In genomic region chr7:121366852-121367431, GRCh38 we compare ENCODE assay signal across 8 cellular contexts. TPM values are rescaled to one million over a fixed set of nuclear protein-coding genes. Genes with fewer than 3 reads are reported as not detected.
A peak's percentile ranks its signal among the peaks of the same experiment; 100 is the strongest.
DNase-seq lines count a peak whose midpoint lies in the region; ATAC-seq, FAIRE-seq and TF ChIP-seq lines count a peak whose summit lies in the region.

No MANE protein-coding gene starts in this region.

- no peak overlapping the region for H2BK15ac ChIP-seq in mesendoderm (replicated peaks; ENCODE audit: low read depth)

- peak; percentile 69 for FAIRE-seq in GM12891 (lab: Jason Lieb, UNC)

- no peak overlapping the region for H2BK5ac ChIP-seq in mesendoderm (ENCODE audit: low read length)

- no peaks in the 10 kb centered on the region for H3K79me1 ChIP-seq in mesendoderm (ENCODE audit: low read length)

- no CpG with 5 or more reads among the region's 2 CpGs for WGBS in mesendoderm (ENCODE audit: extremely low coverage, insufficient coverage, low lambda C conversion rate)

- no peak overlapping the region for H3K9ac ChIP-seq in mesendoderm (ENCODE audit: low read length)

- DNase-seq in CD1c-positive myeloid dendritic cell (ENCODE audit: extremely low spot score): peak; percentile 60
- no peak for DNase-seq in GM12891 (ENCODE audit: insufficient read length, low spot score)
- DNase-seq in NCI-H526 treated with DMSO at 0.1 percent for 48 hours (lab: John Stamatoyannopoulos, UW): peak; percentile 45
- DNase-seq in cerebellar cortex (ENCODE audit: low spot score): peak; percentile 65
- DNase-seq in mesendoderm: peak; percentile 23

- no peak overlapping the region for H3K4ac ChIP-seq in mesendoderm (ENCODE audit: low read depth, low read length)

- no peak overlapping the region for H2AK5ac ChIP-seq in mesendoderm (ENCODE audit: low read length)

- ATAC-seq in GM19452 (IDR thresholded peaks at IDR 0.05; ENCODE audit: unreplicated experiment): no peak
- ATAC-seq in GM21529 (IDR thresholded peaks at IDR 0.05; ENCODE audit: unreplicated experiment): no peak
- ATAC-seq in GM19328 (IDR thresholded peaks at IDR 0.05; ENCODE audit: unreplicated experiment): no peak

- H3K23ac ChIP-seq in mesendoderm (ENCODE audit: low read length): no peak overlapping the region

- H3K4me2 ChIP-seq in mesendoderm (ENCODE audit: low read length): no peak overlapping the region

- H3K56ac ChIP-seq in mesendoderm (ENCODE audit: low read length): no peak overlapping the region

- no peak overlapping the region for H3K27ac ChIP-seq in mesendoderm (ENCODE audit: low read depth, low read length)

- H3K79me2 ChIP-seq in mesendoderm (ENCODE audit: control insufficient read depth, insufficient read depth, low read length): no peaks in the 10 kb centered on the region

- TF ChIP-seq POLR2A in GM12891 (IDR thresholded peaks at IDR 0.05; ENCODE audit: low read depth, low read length): no peak

- no peak overlapping the region for H3K4me3 ChIP-seq in mesendoderm (ENCODE audit: low read length)

- no peak overlapping the region for H4K8ac ChIP-seq in mesendoderm (ENCODE audit: low read depth, low read length)

- H4K5ac ChIP-seq in mesendoderm (ENCODE audit: low read length): no peak overlapping the region

- H3K18ac ChIP-seq in mesendoderm (ENCODE audit: low read length): no peak overlapping the region

- H3K36me3 ChIP-seq in mesendoderm (ENCODE audit: control insufficient read depth, insufficient read depth, low read length): no peaks in the 10 kb centered on the region

- H2BK120ac ChIP-seq in mesendoderm (ENCODE audit: low read depth, low read length): no peak overlapping the region

- H3K4me1 ChIP-seq in mesendoderm (ENCODE audit: control insufficient read depth, low read depth, low read length): no peaks in the 10 kb centered on the region

- no peaks in the 10 kb centered on the region for H3K27me3 ChIP-seq in mesendoderm (ENCODE audit: insufficient read depth, low read length, poor library complexity)

TF ChIP-seq in GM12891, 5 proteins besides CTCF, POLR2A, EP300 and RAD21:
- TF ChIP-seq PAX5 (IDR thresholded peaks at IDR 0.05; ENCODE audit: insufficient read depth, low read length, severe bottlenecking) (no peak), POLR2AphosphoS5 (IDR thresholded peaks at IDR 0.05; ENCODE audit: low read depth, low read length) (no peak), TAF1 (IDR thresholded peaks at IDR 0.05; ENCODE audit: low read depth, low read length) (no peak), POU2F2 (IDR thresholded peaks at IDR 0.05; ENCODE audit: low read depth, low read length) (no peak), SPI1 (IDR thresholded peaks at IDR 0.05; ENCODE audit: low read depth, low read length) (no peak)
TF ChIP-seq in GM12891: peak in this region for 0.

RNA-seq across cellular contexts. Expression of gene FAM3C, which starts 29.2 kb away (rescaled TPM):
- polyA plus RNA-seq in GM12891 (2012; ENCODE audit: low read depth, missing spikeins): 16.0 TPM
- polyA plus RNA-seq in mesendoderm (2013, experiment 1 of 2): 63.7 TPM
- 66.9 TPM for polyA plus RNA-seq in mesendoderm (2013, experiment 2 of 2)

RNA-seq across cellular contexts. Expression of gene WNT16, which starts 38.1 kb away (rescaled TPM):
- polyA plus RNA-seq in GM12891 (2012; ENCODE audit: low read depth, missing spikeins): not detected
- 0.07 TPM for polyA plus RNA-seq in mesendoderm (2013, experiment 1 of 2)
- 0.03 TPM for polyA plus RNA-seq in mesendoderm (2013, experiment 2 of 2)
